ENCODE assay signal across 8 cellular contexts in the genomic region with DNA sequence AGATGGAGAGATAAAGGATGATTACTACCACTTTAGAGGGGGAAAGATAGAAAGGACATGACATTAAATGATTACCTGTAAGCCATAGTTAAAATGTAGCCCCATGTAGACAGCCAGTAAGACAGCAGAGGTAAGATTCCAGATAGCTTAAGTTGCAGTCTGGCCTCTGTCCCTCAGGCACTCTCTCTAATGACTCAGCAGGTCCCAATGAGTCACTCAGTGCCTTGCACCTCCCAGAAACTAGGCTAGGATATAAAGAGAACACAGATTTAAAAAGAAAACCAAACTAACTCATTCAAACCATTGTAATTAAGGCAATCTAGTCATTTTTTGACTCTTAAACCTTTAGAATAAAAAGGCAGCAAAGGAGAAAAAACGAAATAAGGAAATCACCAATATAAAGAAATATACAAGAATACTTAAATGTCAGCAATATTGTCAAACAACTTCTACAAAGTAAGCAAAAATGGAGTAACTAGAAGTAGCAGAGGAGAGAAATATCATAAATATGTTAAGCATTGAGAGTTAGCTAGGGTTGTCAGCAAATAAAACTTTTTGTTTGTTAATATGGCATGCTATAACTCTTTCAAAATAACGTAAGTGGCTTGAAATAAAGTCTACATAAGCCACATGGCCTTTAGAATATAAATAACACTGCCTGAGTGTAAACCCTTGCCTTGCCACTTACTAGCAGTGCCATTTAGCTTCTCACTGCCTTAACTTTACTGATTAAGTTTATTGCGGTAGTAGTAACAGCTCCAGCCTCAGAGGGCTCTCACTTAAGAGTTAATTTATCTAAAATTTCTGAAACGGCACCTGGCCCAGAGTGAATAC. TPM values are rescaled to one million over a fixed set of nuclear protein-coding genes. Genes with fewer than 3 reads are reported as not detected.
DNase-seq lines count a peak whose midpoint lies in the region; ATAC-seq and TF ChIP-seq lines count a peak whose summit lies in the region.

No MANE protein-coding gene starts in this region.

- no peak overlapping the region for H3K4me3 Mint-ChIP-seq in naive thymus-derived CD8-positive, alpha-beta T cell

- DNase-seq in AG09309 (ENCODE audit: low read depth), result peak; percentile 60
- DNase-seq in HPDE6-E6E7 (ENCODE audit: extremely low spot score), result peak; percentile 88
- DNase-seq in astrocyte of the hippocampus (ENCODE audit: low read depth, low spot score), result peak; percentile 88
- no peak for DNase-seq in left lobe of liver (ENCODE audit: low spot score)
- DNase-seq in naive thymus-derived CD8-positive, alpha-beta T cell, result no peak
- no peak for DNase-seq in NCI-H1694 (lab: John Stamatoyannopoulos, UW)
- DNase-seq in activated CD8-positive, alpha-beta memory T cell treated with anti-CD3 and anti-CD28 coated beads, Interleukin-2, amount 50 U/mL, for 48 hours, result no peak
- DNase-seq in NCI-H128 (lab: John Stamatoyannopoulos, UW; ENCODE audit: unreplicated experiment), result no peak

- H3K27me3 Mint-ChIP-seq in naive thymus-derived CD8-positive, alpha-beta T cell, result peaks cover 0 to 3% (median 1%) of the 10 kb centered on the region in 5 donors

- no peaks in the 10 kb centered on the region for H3K36me3 Mint-ChIP-seq in naive thymus-derived CD8-positive, alpha-beta T cell

- H3K4me3 ChIP-seq in AG09309 (ENCODE audit: control insufficient read depth, low read depth, low read length), result no peak overlapping the region

- no peaks in the 10 kb centered on the region for H3K4me1 Mint-ChIP-seq in naive thymus-derived CD8-positive, alpha-beta T cell

- peak; percentile 63 for ATAC-seq in left lobe of liver
- ATAC-seq in naive thymus-derived CD8-positive, alpha-beta T cell, result no peak

- no peak overlapping the region for H3K27ac Mint-ChIP-seq in naive thymus-derived CD8-positive, alpha-beta T cell

- H3K9me3 Mint-ChIP-seq in naive thymus-derived CD8-positive, alpha-beta T cell, result peaks cover 0 to 11% (median 3%) of the 10 kb centered on the region in 9 donors

- POLR2A ChIA-PET in naive thymus-derived CD8-positive, alpha-beta T cell (lab: Charles Lee), result no interaction called here

- no peak for TF ChIP-seq CTCF in AG09309 (IDR thresholded peaks at IDR 0.05; ENCODE audit: control insufficient read depth, insufficient read depth, low read depth, low read length, missing control alignments)

RNA-seq across cellular contexts. Expression of a gene that starts 48.5 kb away (rescaled TPM):
- total RNA-seq in left lobe of liver, result 12.0 TPM
- total RNA-seq in naive thymus-derived CD8-positive, alpha-beta T cell, result 1 to 10 TPM; 2.0 to 2.9 TPM
- polyA plus RNA-seq in naive thymus-derived CD8-positive, alpha-beta T cell, result under 1 TPM in 2 of 3 donors, not detected in 1; 0.28 to 0.43 TPM

Comparison
In these comparisons a context has a peak if more than half of its experiments do, and no peak if none do; other contexts are left out.
1. DNase-seq: peak in AG09309 (single experiment), HPDE6-E6E7 (single experiment) and astrocyte of the hippocampus (single experiment); none in left lobe of liver (single experiment), naive thymus-derived CD8-positive, alpha-beta T cell (0 of 10), NCI-H1694 (single experiment), activated CD8-positive, alpha-beta memory T cell treated with anti-CD3 and anti-CD28 coated beads, Interleukin-2, amount 50 U/mL, for 48 hours (single experiment) and NCI-H128 (single experiment).